Comparison of ENCODE assay signal across 22 cellular contexts in genomic region chr9:123569343-123569694, GRCh38.
DNase-seq lines count a peak whose midpoint lies in the region; TF ChIP-seq lines count a peak whose summit lies in the region.
"Had no signal": no experiment of that assay in that cellular context is flagged by ENCODE, and none has a peak within 500 bp of the region (broad histone marks: within the 10 kb centered on the region; RNA-seq: fewer than 3 reads in every experiment).

No MANE protein-coding gene starts in this region.

- POLR2A ChIA-PET in A673 (lab: Charles Lee; ENCODE audit: low non-redundant PET), result no interaction called here
- POLR2A ChIA-PET in HEK293 (lab: Yijun Ruan, JAX), result no interaction called here

- H3K9me3 ChIP-seq in A673 (ENCODE audit: low read depth, low read length, poor library complexity, severe bottlenecking), result no peaks in the 10 kb centered on the region
- no peaks in the 10 kb centered on the region for H3K9me3 ChIP-seq in HEK293 (ENCODE audit: control insufficient read depth, insufficient read depth, low read depth, low read length)
- H3K9me3 ChIP-seq: adrenal gland, pancreas, right lobe of liver, upper lobe of right lung had no signal

- H3K4me1 ChIP-seq in A673 (ENCODE audit: insufficient read depth, low read length, poor library complexity, severe bottlenecking), result peaks cover 23% of the 10 kb centered on the region
- peaks cover 10% of the 10 kb centered on the region for H3K4me1 ChIP-seq in HEK293 (ENCODE audit: control insufficient read depth, insufficient read depth, low read length)
- H3K4me1 ChIP-seq: adrenal gland, pancreas, right lobe of liver had no signal

- peaks cover 3% of the 10 kb centered on the region for H3K9me3 Mint-ChIP-seq in nephron
- no peaks in the 10 kb centered on the region for H3K9me3 Mint-ChIP-seq in activated T-helper 1 cell treated with anti-CD3 and anti-CD28 coated beads, Interleukin-12 subunit alpha, Interleukin-12 subunit beta, Interleukin-2, Interleukin-4 antibody, amounts not matched to agents 30 ng/mL and 10 ng/mL and 1 ng/mL, durations not matched to agents 14 hours and 24 hours and 36 hours
- H3K9me3 Mint-ChIP-seq: CD8-positive, alpha-beta T cell; stimulated activated naive CD8-positive, alpha-beta T cell treated with anti-CD3 and anti-CD28 coated beads, Interleukin-15, amount 100 ng/mL, for 72 hours had no signal

- H3K36me3 ChIP-seq in A673 (ENCODE audit: insufficient read depth, low read length, poor library complexity, severe bottlenecking), result no peaks in the 10 kb centered on the region
- no peaks in the 10 kb centered on the region for H3K36me3 ChIP-seq in HEK293 (ENCODE audit: control insufficient read depth in 2 of 2, insufficient read depth in 1 of 2, low read length in 2 of 2)
- H3K36me3 ChIP-seq: adrenal gland, cardiac muscle cell, pancreas, right lobe of liver, upper lobe of right lung had no signal

- H3K27me3 ChIP-seq in A673 (replicated peaks; ENCODE audit: insufficient read depth, low read depth, low read length, poor library complexity), result no peaks in the 10 kb centered on the region
- H3K27me3 ChIP-seq: adrenal gland, cardiac muscle cell, pancreas, right lobe of liver, upper lobe of right lung had no signal

- H3K36me3 Mint-ChIP-seq in nephron (ENCODE audit: low read depth), result peaks cover 14% of the 10 kb centered on the region
- no peaks in the 10 kb centered on the region for H3K36me3 Mint-ChIP-seq in activated T-helper 1 cell treated with anti-CD3 and anti-CD28 coated beads, Interleukin-12 subunit alpha, Interleukin-12 subunit beta, Interleukin-2, Interleukin-4 antibody, amounts not matched to agents 30 ng/mL and 10 ng/mL and 1 ng/mL, durations not matched to agents 14 hours and 24 hours and 36 hours (ENCODE audit: low read depth)

- peak overlapping the region; percentile 35 to 62 (median 56) for H3K27ac Mint-ChIP-seq in nephron
- H3K27ac Mint-ChIP-seq in activated T-helper 1 cell treated with anti-CD3 and anti-CD28 coated beads, Interleukin-12 subunit alpha, Interleukin-12 subunit beta, Interleukin-2, Interleukin-4 antibody, amounts not matched to agents 30 ng/mL and 10 ng/mL and 1 ng/mL, durations not matched to agents 14 hours and 24 hours and 36 hours, result no peak overlapping the region
- H3K27ac Mint-ChIP-seq: activated CD4-positive, alpha-beta T cell treated with anti-CD3 and anti-CD28 coated beads, Interleukin-2, amount 10 ng/mL, durations not matched to agents 7 days and 5 days; CD8-positive, alpha-beta T cell; stimulated activated naive CD8-positive, alpha-beta T cell treated with anti-CD3 and anti-CD28 coated beads, Interleukin-15, amount 100 ng/mL, for 72 hours had no signal

- no peaks in the 10 kb centered on the region for H3K27me3 Mint-ChIP-seq in nephron (ENCODE audit: low read depth)
- no peaks in the 10 kb centered on the region for H3K27me3 Mint-ChIP-seq in activated T-helper 1 cell treated with anti-CD3 and anti-CD28 coated beads, Interleukin-12 subunit alpha, Interleukin-12 subunit beta, Interleukin-2, Interleukin-4 antibody, amounts not matched to agents 30 ng/mL and 10 ng/mL and 1 ng/mL, durations not matched to agents 14 hours and 24 hours and 36 hours (ENCODE audit: insufficient read depth)
- H3K27me3 Mint-ChIP-seq: activated CD4-positive, alpha-beta T cell treated with anti-CD3 and anti-CD28 coated beads, Interleukin-2, amount 10 ng/mL, durations not matched to agents 7 days and 5 days; stimulated activated naive CD8-positive, alpha-beta T cell treated with anti-CD3 and anti-CD28 coated beads, Interleukin-15, amount 100 ng/mL, for 72 hours had no signal

- TF ChIP-seq CTCF in A673 (conservative IDR thresholded peaks at IDR 0.05; ENCODE audit: low read depth, low read length) (no peak), HEK293 (tag by site-specific recombination; IDR thresholded peaks at IDR 0.05) (no peak), nephron (IDR thresholded peaks at IDR 0.05; ENCODE audit: unreplicated experiment in 3 of 3) (no peak)

- peaks cover 28% of the 10 kb centered on the region for H3K4me1 Mint-ChIP-seq in nephron
- H3K4me1 Mint-ChIP-seq in activated T-helper 1 cell treated with anti-CD3 and anti-CD28 coated beads, Interleukin-12 subunit alpha, Interleukin-12 subunit beta, Interleukin-2, Interleukin-4 antibody, amounts not matched to agents 30 ng/mL and 10 ng/mL and 1 ng/mL, durations not matched to agents 14 hours and 24 hours and 36 hours (ENCODE audit: low read depth), result peaks cover 6% of the 10 kb centered on the region
- H3K4me1 Mint-ChIP-seq: activated CD4-positive, alpha-beta T cell treated with anti-CD3 and anti-CD28 coated beads, Interleukin-2, amount 10 ng/mL, durations not matched to agents 7 days and 5 days had no signal

- H3K4me3 Mint-ChIP-seq in nephron, result peak overlapping the region; percentile 1 to 8 (median 2)
- no peak overlapping the region for H3K4me3 Mint-ChIP-seq in activated T-helper 1 cell treated with anti-CD3 and anti-CD28 coated beads, Interleukin-12 subunit alpha, Interleukin-12 subunit beta, Interleukin-2, Interleukin-4 antibody, amounts not matched to agents 30 ng/mL and 10 ng/mL and 1 ng/mL, durations not matched to agents 14 hours and 24 hours and 36 hours
- H3K4me3 Mint-ChIP-seq: activated CD4-positive, alpha-beta T cell treated with anti-CD3 and anti-CD28 coated beads, Interleukin-2, amount 10 ng/mL, durations not matched to agents 7 days and 5 days; CD8-positive, alpha-beta T cell; stimulated activated naive CD8-positive, alpha-beta T cell treated with anti-CD3 and anti-CD28 coated beads, Interleukin-15, amount 100 ng/mL, for 72 hours had no signal

- DNase-seq in A673 (ENCODE audit: low spot score) (peak; percentile 56), caudate nucleus (lab: John Stamatoyannopoulos, UW) (no peak), midbrain (lab: John Stamatoyannopoulos, UW) (no peak)
- DNase-seq in activated T-helper 1 cell treated with anti-CD3 and anti-CD28 coated beads, Interleukin-12 subunit alpha, Interleukin-12 subunit beta, Interleukin-2, Interleukin-4 antibody, amounts not matched to agents 30 ng/mL and 10 ng/mL and 1 ng/mL, durations not matched to agents 14 hours and 24 hours and 36 hours (ENCODE audit: low spot score), result no peak
- no peak for DNase-seq in activated CD8-positive, alpha-beta memory T cell treated with anti-CD3 and anti-CD28 coated beads for 24 hours
- no peak for DNase-seq in effector CD4-positive, alpha-beta T cell
- DNase-seq: activated CD4-positive, alpha-beta T cell treated with anti-CD3 and anti-CD28 coated beads, Interleukin-2, amount 10 ng/mL, durations not matched to agents 7 days and 5 days; activated CD8-positive, alpha-beta memory T cell treated with anti-CD3 and anti-CD28 coated beads, Interleukin-2, amount 50 U/mL, for 4 hours; activated effector memory CD4-positive, alpha-beta T cell treated with Interleukin-2 at 50 U/mL for 16 hours; adrenal gland; CD8-positive, alpha-beta T cell; DMS79; glutamatergic neuron; NCI-H510A treated with DMSO at 0.1 percent for 48 hours; pancreas; right lobe of liver; stimulated activated CD4-positive, alpha-beta T cell treated with anti-CD3 and anti-CD28 coated beads, Interleukin-2, amount 100 ng/mL, for 24 hours; stimulated activated naive CD8-positive, alpha-beta T cell treated with anti-CD3 and anti-CD28 coated beads, Interleukin-15, amount 100 ng/mL, for 72 hours; upper lobe of right lung had no signal

- H3K4me3 ChIP-seq in A673 (ENCODE audit: low read depth, low read length, poor library complexity, severe bottlenecking) (peak overlapping the region; percentile 8), HEK293 (ENCODE audit: low read depth, low read length) (no peak overlapping the region)
- H3K4me3 ChIP-seq: adrenal gland, cardiac muscle cell, pancreas, right lobe of liver, upper lobe of right lung had no signal

- H3K27ac ChIP-seq in A673 (ENCODE audit: low read depth, low read length, poor library complexity, severe bottlenecking) (peak overlapping the region; percentile 51), HEK293 (ENCODE audit: extremely low read depth, low read depth, low read length) (no peak overlapping the region), caudate nucleus (ENCODE audit: low read depth, low read length) (peak overlapping the region; percentile 24)
- H3K27ac ChIP-seq: adrenal gland, cardiac muscle cell, pancreas, right lobe of liver, upper lobe of right lung had no signal

- no TSS peak for BruUV-seq in A673 (replicated peaks; lab: Mats Ljungman, UMichigan)

- CTCF ChIA-PET in A673 (lab: Charles Lee), result no interaction called here
- CTCF ChIA-PET in HEK293 (lab: Yijun Ruan, JAX), result no interaction called here

- intact Hi-C loops in A673 (cut with micrococcal nuclease; ENCODE audit: unreplicated experiment), result no loop called here
- intact Hi-C loops in activated T-helper 1 cell treated with anti-CD3 and anti-CD28 coated beads, Interleukin-12 subunit alpha, Interleukin-12 subunit beta, Interleukin-2, Interleukin-4 antibody, amounts not matched to agents 30 ng/mL and 10 ng/mL and 1 ng/mL, durations not matched to agents 14 hours and 24 hours and 36 hours (cut with micrococcal nuclease), result no loop called here
